Comparison of ENCODE assay signal across 29 cellular contexts in the genomic region with DNA sequence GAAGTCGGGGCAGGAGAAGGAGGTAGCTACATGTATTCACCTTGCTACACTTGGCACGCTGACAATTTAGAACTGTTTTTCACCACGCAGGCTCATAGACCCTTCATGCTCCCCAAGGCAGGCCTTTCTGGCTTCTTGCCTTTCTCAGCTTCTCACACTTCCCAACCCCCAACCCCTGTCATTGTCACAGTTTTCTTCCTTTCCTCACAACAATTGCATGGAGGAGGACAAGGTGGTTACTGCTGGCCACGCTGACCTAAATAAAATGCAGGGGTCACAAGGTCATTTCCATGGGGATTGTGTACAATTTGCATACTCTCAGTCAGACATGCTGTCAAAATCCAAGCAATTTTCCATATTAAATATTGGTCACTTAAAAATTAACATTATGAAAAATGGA.
"Had no signal": no experiment of that assay in that cellular context is flagged by ENCODE, and none has a peak within 500 bp of the region (broad histone marks: within the 10 kb centered on the region; RNA-seq: fewer than 3 reads in every experiment).

No MANE protein-coding gene starts in this region.

- FAIRE-seq: astrocyte, frontal cortex, small intestine had no signal

- H3K27ac Mint-ChIP-seq: activated CD4-positive, alpha-beta memory T cell treated with anti-CD3 and anti-CD28 coated beads, Interleukin-2, amount 10 ng/mL, durations not matched to agents 7 days and 5 days; activated CD4-positive, alpha-beta T cell treated with anti-CD3 and anti-CD28 coated beads, Interleukin-2, amount 10 ng/mL, durations not matched to agents 7 days and 5 days; activated T-helper 17 cell treated with anti-CD3 and anti-CD28 coated beads, Interleukin-2, amount 50 U/mL, for 72 hours; mesothelial cell of epicardium; naive thymus-derived CD4-positive, alpha-beta T cell; stimulated activated effector memory CD8-positive, alpha-beta T cell treated with anti-CD3 and anti-CD28 coated beads, Interleukin-12 subunit alpha, Interleukin-12 subunit beta, amount 100 ng/mL, for 72 hours; stimulated activated naive CD8-positive, alpha-beta T cell treated with anti-CD3 and anti-CD28 coated beads, Interleukin-15, Interleukin-2, amounts not matched to agents 100 ng/mL and 50 ng/mL, for 24 hours; type B pancreatic cell had no signal

- H3K4me2 ChIP-seq: hepatocyte had no signal

- H3K27me3 Mint-ChIP-seq: activated T-helper 17 cell treated with anti-CD3 and anti-CD28 coated beads, Interleukin-2, amount 50 U/mL, for 72 hours; type B pancreatic cell had no signal

- H3K27ac ChIP-seq: brain microvascular endothelial cell, epithelial cell of prostate, hepatocyte, left ventricle myocardium inferior, uterus had no signal

- H3K4me1 ChIP-seq: uterus had no signal

- H2AFZ ChIP-seq: hepatocyte had no signal

- H3K4me3 Mint-ChIP-seq: activated CD4-positive, alpha-beta memory T cell treated with anti-CD3 and anti-CD28 coated beads, Interleukin-2, amount 10 ng/mL, durations not matched to agents 7 days and 5 days; activated CD4-positive, alpha-beta T cell treated with anti-CD3 and anti-CD28 coated beads, Interleukin-2, amount 10 ng/mL, durations not matched to agents 7 days and 5 days; activated T-cell treated with anti-CD3 and anti-CD28 coated beads, Interleukin-2, amount 50 U/mL, for 4 hours; activated T-helper 17 cell treated with anti-CD3 and anti-CD28 coated beads, Interleukin-2, amount 50 U/mL, for 72 hours; mesothelial cell of epicardium; naive thymus-derived CD4-positive, alpha-beta T cell; stimulated activated effector memory CD8-positive, alpha-beta T cell treated with anti-CD3 and anti-CD28 coated beads, Interleukin-12 subunit alpha, Interleukin-12 subunit beta, amount 100 ng/mL, for 72 hours; stimulated activated naive CD8-positive, alpha-beta T cell treated with anti-CD3 and anti-CD28 coated beads, Interleukin-15, Interleukin-2, amounts not matched to agents 100 ng/mL and 50 ng/mL, for 24 hours; type B pancreatic cell had no signal

- H3K79me2 ChIP-seq: hepatocyte had no signal

- H3K27me3 ChIP-seq: brain microvascular endothelial cell, hepatocyte, sigmoid colon, uterus had no signal

- ATAC-seq: activated T-cell treated with anti-CD3 and anti-CD28 coated beads, Interleukin-2, amount 50 U/mL, for 4 hours; activated T-helper 17 cell treated with anti-CD3 and anti-CD28 coated beads, Interleukin-2, amount 50 U/mL, for 72 hours; naive thymus-derived CD4-positive, alpha-beta T cell; stimulated activated effector memory CD8-positive, alpha-beta T cell treated with anti-CD3 and anti-CD28 coated beads, Interleukin-12 subunit alpha, Interleukin-12 subunit beta, amount 100 ng/mL, for 72 hours had no signal

- H3K9me3 ChIP-seq: left ventricle myocardium inferior, sigmoid colon, uterus had no signal

- H3K36me3 ChIP-seq: brain microvascular endothelial cell, left ventricle myocardium inferior, sigmoid colon, uterus had no signal

- H3K4me3 ChIP-seq: hepatocyte, left ventricle myocardium inferior, lung, sigmoid colon, uterus had no signal

- H3K9me3 Mint-ChIP-seq: activated CD4-positive, alpha-beta memory T cell treated with anti-CD3 and anti-CD28 coated beads, Interleukin-2, amount 10 ng/mL, durations not matched to agents 7 days and 5 days; activated CD4-positive, alpha-beta T cell treated with anti-CD3 and anti-CD28 coated beads, Interleukin-2, amount 10 ng/mL, durations not matched to agents 7 days and 5 days; activated T-cell treated with anti-CD3 and anti-CD28 coated beads, Interleukin-2, amount 50 U/mL, for 4 hours; activated T-helper 17 cell treated with anti-CD3 and anti-CD28 coated beads, Interleukin-2, amount 50 U/mL, for 72 hours; mesothelial cell of epicardium; naive thymus-derived CD4-positive, alpha-beta T cell; stimulated activated effector memory CD8-positive, alpha-beta T cell treated with anti-CD3 and anti-CD28 coated beads, Interleukin-12 subunit alpha, Interleukin-12 subunit beta, amount 100 ng/mL, for 72 hours; stimulated activated naive CD8-positive, alpha-beta T cell treated with anti-CD3 and anti-CD28 coated beads, Interleukin-15, Interleukin-2, amounts not matched to agents 100 ng/mL and 50 ng/mL, for 24 hours; type B pancreatic cell had no signal

- DNase-seq: activated CD4-positive, alpha-beta memory T cell treated with anti-CD3 and anti-CD28 coated beads, Interleukin-2, amount 10 ng/mL, durations not matched to agents 7 days and 5 days; activated CD4-positive, alpha-beta T cell treated with anti-CD3 and anti-CD28 coated beads, Interleukin-2, amount 10 ng/mL, durations not matched to agents 7 days and 5 days; activated CD4-positive, CD25-positive, alpha-beta regulatory T cell treated with anti-CD3 and anti-CD28 coated beads, Interleukin-2, amount 50 U/mL, for 72 hours; activated CD8-positive, alpha-beta memory T cell treated with anti-CD3 and anti-CD28 coated beads, Interleukin-2, amount 50 U/mL, for 48 hours; activated gamma-delta T cell treated with Interleukin-2 at 50 U/mL for 16 hours; activated naive CD4-positive, alpha-beta T cell treated with anti-CD3 and anti-CD28 coated beads, Interleukin-2, amount 50 U/mL, for 16 hours; activated T-cell treated with anti-CD3 and anti-CD28 coated beads, Interleukin-2, amount 50 U/mL, for 4 hours; amniotic stem cell; brain microvascular endothelial cell; caudate nucleus; cortex of kidney; islet precursor cell; left ventricle myocardium inferior; naive thymus-derived CD4-positive, alpha-beta T cell; sigmoid colon; small intestine; stimulated activated CD4-positive, alpha-beta T cell treated with anti-CD3 and anti-CD28 coated beads, Interleukin-4, amount 100 ng/mL, for 24 hours; T-helper 2 cell; uterus had no signal

- H3K36me3 Mint-ChIP-seq: mesothelial cell of epicardium; stimulated activated effector memory CD8-positive, alpha-beta T cell treated with anti-CD3 and anti-CD28 coated beads, Interleukin-12 subunit alpha, Interleukin-12 subunit beta, amount 100 ng/mL, for 72 hours; type B pancreatic cell had no signal
